In genomic region chr2:47032773-47033101, GRCh38 we compare ENCODE assay signal across 13 cellular contexts.
DNase-seq lines count a peak whose midpoint lies in the region; ATAC-seq, FAIRE-seq and TF ChIP-seq lines count a peak whose summit lies in the region.
"Had no signal": no experiment of that assay in that cellular context is flagged by ENCODE, and none has a peak within 500 bp of the region (broad histone marks: within the 10 kb centered on the region; RNA-seq: fewer than 3 reads in every experiment).

No MANE protein-coding gene starts in this region.

- H3K36me3 ChIP-seq in heart right ventricle: peaks cover 0 to 65% (median 3%) of the 10 kb centered on the region in 9 donors
- peaks cover 0 to 4% of the 10 kb centered on the region in 2 experiments for H3K36me3 ChIP-seq in endothelial cell of umbilical vein (ENCODE audit: control insufficient read depth in 2 of 2, extremely low read depth in 1 of 2, insufficient read depth in 2 of 2, low read length in 2 of 2)
- no peaks in the 10 kb centered on the region for H3K36me3 ChIP-seq in neural progenitor cell
- no peaks in the 10 kb centered on the region for H3K36me3 ChIP-seq in uterus

- TF ChIP-seq CTCF in heart right ventricle (IDR thresholded peaks at IDR 0.05) (no peak), endothelial cell of umbilical vein (IDR thresholded peaks at IDR 0.05; ENCODE audit: extremely low read depth in 1 of 2, insufficient read depth in 1 of 2, low read depth in 1 of 2, low read length in 2 of 2) (no peak), neural progenitor cell (IDR thresholded peaks at IDR 0.05) (no peak), uterus (IDR thresholded peaks at IDR 0.05) (no peak)

- H3K27me3 Mint-ChIP-seq in neural progenitor cell (ENCODE audit: insufficient read depth, low read depth): peaks cover 3% of the 10 kb centered on the region

- H3K4me1 ChIP-seq in heart right ventricle: peaks cover 37 to 80% (median 62%) of the 10 kb centered on the region in 9 donors
- peaks cover 43% of the 10 kb centered on the region for H3K4me1 ChIP-seq in endothelial cell of umbilical vein (ENCODE audit: control insufficient read depth, extremely low read depth, insufficient read depth, low read length)
- H3K4me1 ChIP-seq in neural progenitor cell: peaks cover 43% of the 10 kb centered on the region
- H3K4me1 ChIP-seq in uterus: peaks cover 18 to 23% of the 10 kb centered on the region in 2 donors

- no peaks in the 10 kb centered on the region for H3K9me1 ChIP-seq in endothelial cell of umbilical vein (replicated peaks; ENCODE audit: control insufficient read depth, extremely low read depth, insufficient read depth, low read length)

- peak; percentile 26 for FAIRE-seq in endothelial cell of umbilical vein (lab: Jason Lieb, UNC)
- FAIRE-seq: G401.6 had no signal

- peaks cover 81% of the 10 kb centered on the region for H3K4me1 Mint-ChIP-seq in neural progenitor cell

- no peak for ATAC-seq in heart right ventricle
- ATAC-seq in left cardiac atrium: no peak
- ATAC-seq in HG02981 (IDR thresholded peaks at IDR 0.05; ENCODE audit: unreplicated experiment): no peak
- ATAC-seq: mucosa of descending colon had no signal

- no peak overlapping the region for H2AFZ ChIP-seq in endothelial cell of umbilical vein (ENCODE audit: low read depth, low read length)
- H2AFZ ChIP-seq in neural progenitor cell (replicated peaks): no peak overlapping the region

- DNase-seq in heart right ventricle (no peak), left cardiac atrium (no peak), endothelial cell of umbilical vein (ENCODE audit: low read depth, low spot score) (no peak), neural progenitor cell (ENCODE audit: low spot score) (no peak), uterus (no peak), putamen (ENCODE audit: low spot score) (no peak), SIG-M5 (lab: John Stamatoyannopoulos, UW) (no peak)
- DNase-seq: mucosa of descending colon; NCI-H774; stimulated activated CD4-positive, alpha-beta T cell treated with anti-CD3 and anti-CD28 coated beads, Interleukin-4, amount 100 ng/mL, for 1 hour; testis had no signal

- intact Hi-C loops in heart right ventricle (cut with DNase I) (no loop called here), left cardiac atrium (cut with DNase I) (no loop called here), endothelial cell of umbilical vein (cut with micrococcal nuclease) (no loop called here), uterus (cut with DNase I; ENCODE audit: low total_unique reads) (no loop called here)

- H3K27ac Mint-ChIP-seq in neural progenitor cell: peak overlapping the region; percentile 98

- WGBS in heart right ventricle, 2 donors: 96 to 98% methylated on average over 1 of the region's 1 CpG

- H4K20me1 ChIP-seq in endothelial cell of umbilical vein (replicated peaks; ENCODE audit: control insufficient read depth, extremely low read depth, insufficient read depth, low read length) (no peaks in the 10 kb centered on the region), neural progenitor cell (ENCODE audit: low read depth) (no peaks in the 10 kb centered on the region)

- no TSS peak for BruUV-seq in endothelial cell of umbilical vein (replicated peaks; lab: Mats Ljungman, UMichigan)

- H3K79me2 ChIP-seq in endothelial cell of umbilical vein (ENCODE audit: control insufficient read depth, insufficient read depth, low read length): no peaks in the 10 kb centered on the region
- H3K79me2 ChIP-seq in neural progenitor cell (ENCODE audit: low read depth): no peaks in the 10 kb centered on the region

- H3K9ac ChIP-seq in endothelial cell of umbilical vein (replicated peaks; ENCODE audit: extremely low read depth, insufficient read depth, low read length) (peak overlapping the region; percentile 92), neural progenitor cell (no peak overlapping the region)

- no peaks in the 10 kb centered on the region for H3K9me3 Mint-ChIP-seq in neural progenitor cell

- H3K4me3 Mint-ChIP-seq in neural progenitor cell: peak overlapping the region; percentile 48

- peaks cover 43% of the 10 kb centered on the region for H3F3A ChIP-seq in neural progenitor cell (ENCODE audit: low read depth)

- dilution Hi-C loops in endothelial cell of umbilical vein (cut with MboI; ENCODE audit: extremely low pct_ligation_motif_present, low sequenced_read_pairs): no loop called here

- H3K4me3 ChIP-seq in heart right ventricle: no peak overlapping the region
- H3K4me3 ChIP-seq in endothelial cell of umbilical vein (replicated peaks in 1 of 3; ENCODE audit: insufficient read depth in 1 of 3, low read depth in 1 of 3, low read length in 3 of 3): no peak overlapping the region
- H3K4me3 ChIP-seq in neural progenitor cell: no peak overlapping the region
- no peak overlapping the region for H3K4me3 ChIP-seq in uterus
- H3K4me3 ChIP-seq: mucosa of descending colon, testis had no signal

- H3K9me3 ChIP-seq in heart right ventricle (no peaks in the 10 kb centered on the region), endothelial cell of umbilical vein (replicated peaks; ENCODE audit: control insufficient read depth, insufficient read depth, low read length) (no peaks in the 10 kb centered on the region), neural progenitor cell (ENCODE audit: low read depth) (no peaks in the 10 kb centered on the region), uterus (no peaks in the 10 kb centered on the region)
- H3K9me3 ChIP-seq: mucosa of descending colon, testis had no signal

- CTCF ChIA-PET in endothelial cell of umbilical vein (lab: Charles Lee): interaction anchor here (1.0 to 1.3 kb wide), 2 partner anchors 12 to 43 kb away, joined by 3 read pairs; no protein-coding TSS in a partner anchor

- H3K27me3 ChIP-seq in heart right ventricle: no peaks in the 10 kb centered on the region
- no peaks in the 10 kb centered on the region for H3K27me3 ChIP-seq in endothelial cell of umbilical vein (ENCODE audit: control insufficient read depth in 2 of 2, insufficient read depth in 2 of 2, low read length in 2 of 2)
- H3K27me3 ChIP-seq in neural progenitor cell: no peaks in the 10 kb centered on the region
- H3K27me3 ChIP-seq in uterus: no peaks in the 10 kb centered on the region
- H3K27me3 ChIP-seq: testis had no signal

- peaks cover 1% of the 10 kb centered on the region for H3K36me3 Mint-ChIP-seq in neural progenitor cell

- peak overlapping the region; percentile 84 to 98 (median 96) for H3K27ac ChIP-seq in heart right ventricle
- peak overlapping the region; percentile 98 for H3K27ac ChIP-seq in endothelial cell of umbilical vein (ENCODE audit: insufficient read depth, low read depth, low read length)
- H3K27ac ChIP-seq in neural progenitor cell: no peak overlapping the region
- peak overlapping the region; percentile 80 to 87 for H3K27ac ChIP-seq in uterus

- POLR2A ChIA-PET in endothelial cell of umbilical vein (lab: Charles Lee): interaction anchor here (0.7 kb wide), 1 partner anchor 23 kb away, joined by 4 read pairs; no protein-coding TSS in a partner anchor

- H3K4me2 ChIP-seq in endothelial cell of umbilical vein (ENCODE audit: insufficient read depth, low read length) (no peak overlapping the region), neural progenitor cell (no peak overlapping the region)

- TF ChIP-seq POLR2A in endothelial cell of umbilical vein (IDR thresholded peaks at IDR 0.05; ENCODE audit: low read depth, low read length): no peak
- TF ChIP-seq POLR2A in uterus (IDR thresholded peaks at IDR 0.05): no peak

TF ChIP-seq in endothelial cell of umbilical vein, 7 proteins besides CTCF, POLR2A, EP300 and RAD21:
- TF ChIP-seq EZH2 (IDR thresholded peaks at IDR 0.05; ENCODE audit: borderline replicate concordance, low read depth, low read length, severe bottlenecking) (no peak), GATA2 (IDR thresholded peaks at IDR 0.05; ENCODE audit: insufficient read depth, insufficient read length, low read depth, low read length) (no peak), MYC (IDR thresholded peaks at IDR 0.05; ENCODE audit: low read depth, low read length) (no peak), FOS (IDR thresholded peaks at IDR 0.05; ENCODE audit: borderline replicate concordance, insufficient read depth, low read length) (no peak), POLR2AphosphoS5 (IDR thresholded peaks at IDR 0.05; ENCODE audit: insufficient read depth, low read depth, low read length) (no peak), JUN (IDR thresholded peaks at IDR 0.05; ENCODE audit: borderline replicate concordance, insufficient read depth, insufficient read length, low read depth) (no peak)
- TF ChIP-seq, protein P1, sequence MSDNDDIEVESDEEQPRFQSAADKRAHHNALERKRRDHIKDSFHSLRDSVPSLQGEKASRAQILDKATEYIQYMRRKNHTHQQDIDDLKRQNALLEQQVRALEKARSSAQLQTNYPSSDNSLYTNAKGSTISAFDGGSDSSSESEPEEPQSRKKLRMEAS (IDR thresholded peaks at IDR 0.05; ENCODE audit: insufficient read depth, insufficient read length): no peak
